1 cellular context compared by ENCODE assay signal in genomic region chr19:47416667-47417033, GRCh38.
TF ChIP-seq lines count a peak whose summit lies in the region.

No MANE protein-coding gene starts in this region.

TF ChIP-seq in GM23338, 12 proteins besides CTCF, POLR2A, EP300 and RAD21 (continued from another document):
- no peak for TF ChIP-seq ZNF462 (CRISPR knock-in tag; IDR thresholded peaks at IDR 0.05)
- TF ChIP-seq EZH2 (IDR thresholded peaks at IDR 0.05; ENCODE audit: low read depth, unreplicated experiment): no peak
- TF ChIP-seq POLR2AphosphoS5 (IDR thresholded peaks at IDR 0.05; ENCODE audit: low read depth): no peak
- TF ChIP-seq STAT1 (IDR thresholded peaks at IDR 0.05; ENCODE audit: unreplicated experiment): no peak
